ENCODE assay signal across 13 cellular contexts in genomic region chr18:76458522-76459311, GRCh38. TPM values are rescaled to one million over a fixed set of nuclear protein-coding genes. Genes with fewer than 3 reads are reported as not detected.
A peak's percentile ranks its signal among the peaks of the same experiment; 100 is the strongest.
DNase-seq lines count a peak whose midpoint lies in the region; ATAC-seq, FAIRE-seq and TF ChIP-seq lines count a peak whose summit lies in the region.
"Had no signal": no experiment of that assay in that cellular context is flagged by ENCODE, and none has a peak within 500 bp of the region (broad histone marks: within the 10 kb centered on the region; RNA-seq: fewer than 3 reads in every experiment).

No MANE protein-coding gene starts in this region.

- H3K4me1 Mint-ChIP-seq in HFFc6 (ENCODE audit: low read depth), result peaks cover 83% of the 10 kb centered on the region
- H3K4me1 Mint-ChIP-seq: CD4-positive, CD25-positive, alpha-beta regulatory T cell had no signal

- H3K4me1 ChIP-seq in GM12878 (ENCODE audit: control insufficient read depth, insufficient read depth, low read length) (peaks cover 7% of the 10 kb centered on the region), mesodermal cell (ENCODE audit: control insufficient read depth, insufficient read depth, low read length, poor library complexity, severe bottlenecking) (peaks cover 68% of the 10 kb centered on the region), stomach smooth muscle (ENCODE audit: control insufficient read depth, insufficient read depth, low read length) (peaks cover 50% of the 10 kb centered on the region)

- SMC1A ChIA-PET in GM12878 (lab: Charles Lee; ENCODE audit: uncharacterized antibody, unreplicated experiment), result interaction anchor here (1.1 to 3.1 kb wide), 4 partner anchors 9 to 38 kb away, joined by 3 to 11 read pairs (median 4); no protein-coding TSS in a partner anchor

- H3K27ac ChIP-seq in GM12878 (ENCODE audit: control insufficient read depth, insufficient read depth), result no peak overlapping the region
- H3K27ac ChIP-seq in mesodermal cell (ENCODE audit: low read depth, low read length, severe bottlenecking), result peak overlapping the region; percentile 76
- peak overlapping the region; percentile 86 for H3K27ac ChIP-seq in stomach smooth muscle (ENCODE audit: low read length)

- H3K9me3 ChIP-seq in GM12878 (replicated peaks; ENCODE audit: control insufficient read depth, insufficient read depth, low read length), result no peaks in the 10 kb centered on the region
- no peaks in the 10 kb centered on the region for H3K9me3 ChIP-seq in mesodermal cell (ENCODE audit: control insufficient read depth, low read length)
- no peaks in the 10 kb centered on the region for H3K9me3 ChIP-seq in stomach smooth muscle (ENCODE audit: control insufficient read depth in 2 of 2, low read length in 2 of 2)

- H3K9me3 Mint-ChIP-seq in HFFc6, result no peaks in the 10 kb centered on the region
- H3K9me3 Mint-ChIP-seq: CD4-positive, CD25-positive, alpha-beta regulatory T cell; naive thymus-derived CD8-positive, alpha-beta T cell had no signal

- no peaks in the 10 kb centered on the region for H4K20me1 ChIP-seq in GM12878 (ENCODE audit: control insufficient read depth, insufficient read depth)

- no peak for TF ChIP-seq EP300 in GM12878 (IDR thresholded peaks at IDR 0.05; ENCODE audit: borderline replicate concordance in 1 of 2, control insufficient read depth in 1 of 2, low read depth in 2 of 2, low read length in 2 of 2)

- H3K36me3 Mint-ChIP-seq in HFFc6 (ENCODE audit: low read depth), result peaks cover 34% of the 10 kb centered on the region
- H3K36me3 Mint-ChIP-seq: CD4-positive, CD25-positive, alpha-beta regulatory T cell had no signal

- H3K27me3 ChIP-seq in GM12878 (replicated peaks in 1 of 2; ENCODE audit: control insufficient read depth in 2 of 2, insufficient read depth in 2 of 2, low read length in 1 of 2) (no peaks in the 10 kb centered on the region), stomach smooth muscle (ENCODE audit: control insufficient read depth in 1 of 2, insufficient read depth in 2 of 2, low read length in 2 of 2) (no peaks in the 10 kb centered on the region)

- H3K27me3 Mint-ChIP-seq in HFFc6 (ENCODE audit: insufficient read depth), result no peaks in the 10 kb centered on the region; the same call in 1 of the 2 replicates
- H3K27me3 Mint-ChIP-seq: naive thymus-derived CD8-positive, alpha-beta T cell had no signal

- intact Hi-C loops in GM12878 (cut with micrococcal nuclease; ENCODE audit: unreplicated experiment), result no loop called here

- H3K9ac ChIP-seq in GM12878 (ENCODE audit: control insufficient read depth, insufficient read depth, low read length), result no peak overlapping the region
- H3K9ac ChIP-seq in stomach smooth muscle (ENCODE audit: low read length in 2 of 2), result no peak overlapping the region

- H3K27ac Mint-ChIP-seq in HFFc6, result peak overlapping the region; percentile 98
- H3K27ac Mint-ChIP-seq: CD4-positive, CD25-positive, alpha-beta regulatory T cell had no signal

- WGBS in GM12878 (ENCODE audit: insufficient coverage, insufficient replicate concordance, low lambda C conversion rate, missing lambda C conversion rate), result 88% methylated on average over 42 of the region's 51 CpGs
- WGBS in mesodermal cell (ENCODE audit: insufficient coverage in 2 of 2), 2 experiments, result 96 to 97% methylated on average over 32 to 48 of the region's 51 CpGs

- no peak for FAIRE-seq in GM12878 (lab: Jason Lieb, UNC)

- H3K4me3 ChIP-seq in GM12878 (no peak overlapping the region), mesodermal cell (ENCODE audit: extremely low read depth, insufficient read depth, low read length, poor library complexity, severe bottlenecking) (no peak overlapping the region), stomach smooth muscle (ENCODE audit: low read length in 2 of 2) (peak overlapping the region in 1 of 2 donors; percentile 57)

- in situ Hi-C loops in GM12878 (cut with MboI), result no loop called here

- TF ChIP-seq RAD21 in GM12878 (IDR thresholded peaks at IDR 0.05; ENCODE audit: insufficient read depth, low read depth, low read length), result no peak

- CTCF ChIA-PET in GM12878 (lab: Yijun Ruan, JAX), result interaction anchor here (1.3 kb wide), 1 partner anchor 58 kb away, joined by 4 read pairs; no protein-coding TSS in a partner anchor

- no peak for DNase-seq in HFFc6
- DNase-seq in GM12878 (ENCODE audit: low read depth, low spot score), result no peak
- DNase-seq in activated effector memory CD4-positive, alpha-beta T cell treated with Interleukin-2 at 50 U/mL for 16 hours, result no peak
- no peak for DNase-seq in NCI-H1048 (lab: John Stamatoyannopoulos, UW)
- no peak for DNase-seq in GM19238 (ENCODE audit: insufficient read length, low spot score)
- DNase-seq: activated gamma-delta T cell; CD4-positive, CD25-positive, alpha-beta regulatory T cell; NCI-H2029; NK-92 treated with Interleukin-12 subunit alpha and Interleukin-12 subunit beta, amount 100 ng/mL, for 24 hours had no signal

- no peak overlapping the region for H3K4me2 ChIP-seq in GM12878 (ENCODE audit: control insufficient read depth, insufficient read depth)

- TF ChIP-seq POLR2A in GM12878 (IDR thresholded peaks at IDR 0.05; ENCODE audit: low read depth, low read length), result peak; percentile 49; the same call in 1 of the 2 replicates

- RAD21 ChIA-PET in GM12878 (lab: Charles Lee; ENCODE audit: unreplicated experiment), result no interaction called here

- POLR2A ChIA-PET in GM12878 (lab: Charles Lee), result interaction anchor here (0.6 kb wide), 2 partner anchors 13 to 15 kb away, joined by 3 to 4 read pairs; no protein-coding TSS in a partner anchor

- H3K4me3 Mint-ChIP-seq in HFFc6, result peak overlapping the region; percentile 80; the same call in 1 of the 2 replicates
- H3K4me3 Mint-ChIP-seq: CD4-positive, CD25-positive, alpha-beta regulatory T cell; naive thymus-derived CD8-positive, alpha-beta T cell had no signal

- H3K36me3 ChIP-seq in GM12878 (ENCODE audit: control insufficient read depth in 2 of 2, insufficient read depth in 2 of 2, low read length in 1 of 2), result peaks cover 0 to 13% of the 10 kb centered on the region in 2 experiments; a peak in 3 of 4 replicates
- H3K36me3 ChIP-seq in mesodermal cell (ENCODE audit: control insufficient read depth, insufficient read depth, low read length), result peaks cover 53% of the 10 kb centered on the region
- H3K36me3 ChIP-seq in stomach smooth muscle (ENCODE audit: control insufficient read depth in 2 of 2, insufficient read depth in 2 of 2, low read length in 2 of 2), result peaks cover 3 to 4% of the 10 kb centered on the region in 2 donors

- peaks cover 67% of the 10 kb centered on the region for H3K79me2 ChIP-seq in GM12878 (ENCODE audit: control insufficient read depth, insufficient read depth, low read length)

- ATAC-seq in GM12878, result no peak
- no peak for ATAC-seq in HG03378 (IDR thresholded peaks at IDR 0.05; ENCODE audit: unreplicated experiment)
- ATAC-seq: naive thymus-derived CD8-positive, alpha-beta T cell had no signal

- no peak for TF ChIP-seq CTCF in HFFc6 (IDR thresholded peaks at IDR 0.05)
- TF ChIP-seq CTCF in GM12878 (IDR thresholded peaks at IDR 0.05 in 2 of 3, conservative IDR thresholded peaks at IDR 0.05 in 1 of 3; ENCODE audit: control insufficient read depth in 2 of 3, extremely low read depth in 1 of 3, insufficient read depth in 1 of 3, low read depth in 3 of 3, low read length in 3 of 3), result no peak

- no TSS peak for BruUV-seq in GM12878 (replicated peaks; lab: Mats Ljungman, UMichigan)

- no peak overlapping the region for H2AFZ ChIP-seq in GM12878 (ENCODE audit: control insufficient read depth, low read depth, low read length)

TF ChIP-seq in GM12878, 131 proteins besides CTCF, POLR2A, EP300 and RAD21 (continues in another document):
- TF ChIP-seq HSF1 (IDR thresholded peaks at IDR 0.05; ENCODE audit: low read depth, low read length) (no peak), BCL3 (IDR thresholded peaks at IDR 0.05; ENCODE audit: borderline replicate concordance, insufficient read depth, low read depth, low read length, poor library complexity, severe bottlenecking) (peak; percentile 71)

RNA-seq across cellular contexts. Expression of gene ZNF516, which starts 36.3 kb away (rescaled TPM):
- 10 to 100 TPM; 34.6 to 52.2 (median 42.2) TPM for total RNA-seq in HFFc6 (2021; fragmentation: NEBNext Ultra II Directional; extraction: Animal tissue kit (Norgen Biotek cat#: 25700))
- 64.3 and 64.4 TPM in 2 replicates for total RNA-seq in GM12878 (2013; cell fraction: nucleolus; rRNA removed)
- 9.5 and 12.1 TPM in 2 replicates for total RNA-seq in GM12878 (2014; rRNA removed)
- total RNA-seq in GM12878 (2014; rRNA removed; fragmentation: Illumina TruSeq; extraction: Trizol), result 6.8 and 6.9 TPM in 2 replicates
- total RNA-seq in GM12878 (2021), result 23.8 and 32.0 TPM in 2 replicates
- polyA plus RNA-seq in GM12878 (2011; ENCODE audit: low read depth), result 7.3 TPM
- 8.7 and 9.0 TPM in 2 replicates for polyA plus RNA-seq in GM12878 (2011; rRNA removed)
- 5.5 and 6.0 TPM in 2 replicates for polyA plus RNA-seq in GM12878 (2011; cell fraction: cytosol; rRNA removed)
- 21.3 and 23.9 TPM in 2 replicates for polyA plus RNA-seq in GM12878 (2011; cell fraction: nucleus; rRNA removed)
- 11.5 and 14.1 TPM in 2 replicates for polyA plus RNA-seq in GM12878 (2012)
- polyA plus RNA-seq in GM12878 (2014; fragmentation: Illumina TruSeq; extraction: Trizol), result 3.9 and 4.7 TPM in 2 replicates
- polyA plus RNA-seq in GM12878 (2014; fragmentation: Nextera tagmentation; extraction: Ambion mirVana), result 1 to 10 TPM; 2.0 to 4.2 TPM
- 9.8 and 10.4 TPM in 2 replicates for polyA plus RNA-seq in GM12878 (2014; rRNA removed)
- polyA plus RNA-seq in GM12878 (2016; fragmentation: Nextera tagmentation; extraction: Ambion mirVana), result 1 to 10 TPM; 8.2 to 8.3 TPM
- 6.5 and 11.3 TPM in 2 replicates for polyA minus RNA-seq in GM12878 (2011; rRNA and poly(A)+ RNA removed)
- 6.0 and 11.0 TPM in 2 replicates for polyA minus RNA-seq in GM12878 (2011; cell fraction: cytosol; rRNA and poly(A)+ RNA removed)
- 22.1 and 30.9 TPM in 2 replicates for polyA minus RNA-seq in GM12878 (2011; cell fraction: nucleus; rRNA and poly(A)+ RNA removed)
- polyA plus RNA-seq in mesodermal cell (2013, experiment 1 of 2), result 56.5 TPM
- polyA plus RNA-seq in mesodermal cell (2013, experiment 2 of 2), result 65.2 TPM
